Comparison of ENCODE assay signal across 1 cellular context in the genomic region with DNA sequence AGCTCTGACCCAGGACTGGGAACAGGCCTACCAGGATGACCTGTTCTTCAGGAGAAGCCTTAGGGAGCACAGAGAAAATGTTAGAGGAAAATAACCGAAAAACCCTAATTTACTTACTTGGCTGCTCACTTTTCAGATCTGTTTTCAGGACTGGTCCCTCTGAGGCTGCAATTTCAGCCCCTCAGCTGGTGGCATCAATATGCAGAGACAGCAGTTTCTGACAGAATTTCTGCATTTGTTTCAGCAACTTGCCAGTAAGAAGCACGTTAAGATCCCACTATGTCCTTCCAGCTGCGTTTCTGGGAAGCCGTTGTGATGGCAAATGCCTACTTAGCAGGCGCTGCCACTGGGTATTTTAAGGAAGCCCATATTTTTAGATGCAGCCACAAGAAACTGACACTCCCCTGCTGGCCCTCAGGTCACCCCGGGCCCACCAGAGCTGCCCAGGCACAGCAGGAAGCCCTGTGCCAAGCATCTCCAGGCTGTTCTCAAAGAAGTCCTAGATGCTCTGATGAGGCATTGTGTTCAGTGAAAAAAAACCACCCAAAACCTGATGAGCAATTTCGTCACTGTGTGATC.
TF ChIP-seq lines count a peak whose summit lies in the region.

No MANE protein-coding gene starts in this region.

TF ChIP-seq in GM23338, 12 proteins besides CTCF, POLR2A, EP300 and RAD21 (continued from another document):
- TF ChIP-seq, protein P1, sequence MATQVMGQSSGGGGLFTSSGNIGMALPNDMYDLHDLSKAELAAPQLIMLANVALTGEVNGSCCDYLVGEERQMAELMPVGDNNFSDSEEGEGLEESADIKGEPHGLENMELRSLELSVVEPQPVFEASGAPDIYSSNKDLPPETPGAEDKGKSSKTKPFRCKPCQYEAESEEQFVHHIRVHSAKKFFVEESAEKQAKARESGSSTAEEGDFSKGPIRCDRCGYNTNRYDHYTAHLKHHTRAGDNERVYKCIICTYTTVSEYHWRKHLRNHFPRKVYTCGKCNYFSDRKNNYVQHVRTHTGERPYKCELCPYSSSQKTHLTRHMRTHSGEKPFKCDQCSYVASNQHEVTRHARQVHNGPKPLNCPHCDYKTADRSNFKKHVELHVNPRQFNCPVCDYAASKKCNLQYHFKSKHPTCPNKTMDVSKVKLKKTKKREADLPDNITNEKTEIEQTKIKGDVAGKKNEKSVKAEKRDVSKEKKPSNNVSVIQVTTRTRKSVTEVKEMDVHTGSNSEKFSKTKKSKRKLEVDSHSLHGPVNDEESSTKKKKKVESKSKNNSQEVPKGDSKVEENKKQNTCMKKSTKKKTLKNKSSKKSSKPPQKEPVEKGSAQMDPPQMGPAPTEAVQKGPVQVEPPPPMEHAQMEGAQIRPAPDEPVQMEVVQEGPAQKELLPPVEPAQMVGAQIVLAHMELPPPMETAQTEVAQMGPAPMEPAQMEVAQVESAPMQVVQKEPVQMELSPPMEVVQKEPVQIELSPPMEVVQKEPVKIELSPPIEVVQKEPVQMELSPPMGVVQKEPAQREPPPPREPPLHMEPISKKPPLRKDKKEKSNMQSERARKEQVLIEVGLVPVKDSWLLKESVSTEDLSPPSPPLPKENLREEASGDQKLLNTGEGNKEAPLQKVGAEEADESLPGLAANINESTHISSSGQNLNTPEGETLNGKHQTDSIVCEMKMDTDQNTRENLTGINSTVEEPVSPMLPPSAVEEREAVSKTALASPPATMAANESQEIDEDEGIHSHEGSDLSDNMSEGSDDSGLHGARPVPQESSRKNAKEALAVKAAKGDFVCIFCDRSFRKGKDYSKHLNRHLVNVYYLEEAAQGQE (IDR thresholded peaks at IDR 0.05; ENCODE audit: unreplicated experiment), result no peak
- TF ChIP-seq EZH2 (IDR thresholded peaks at IDR 0.05; ENCODE audit: low read depth, unreplicated experiment) (no peak), ZNF114 (CRISPR knock-in tag; IDR thresholded peaks at IDR 0.05) (no peak)
